1 cellular context compared by ENCODE assay signal in genomic region chr4:139457318-139457717, GRCh38.
TF ChIP-seq lines count a peak whose summit lies in the region.

No MANE protein-coding gene starts in this region.

TF ChIP-seq in SK-N-SH, 30 proteins besides CTCF, POLR2A, EP300 and RAD21 (continued from another document):
- TF ChIP-seq, protein P1, sequence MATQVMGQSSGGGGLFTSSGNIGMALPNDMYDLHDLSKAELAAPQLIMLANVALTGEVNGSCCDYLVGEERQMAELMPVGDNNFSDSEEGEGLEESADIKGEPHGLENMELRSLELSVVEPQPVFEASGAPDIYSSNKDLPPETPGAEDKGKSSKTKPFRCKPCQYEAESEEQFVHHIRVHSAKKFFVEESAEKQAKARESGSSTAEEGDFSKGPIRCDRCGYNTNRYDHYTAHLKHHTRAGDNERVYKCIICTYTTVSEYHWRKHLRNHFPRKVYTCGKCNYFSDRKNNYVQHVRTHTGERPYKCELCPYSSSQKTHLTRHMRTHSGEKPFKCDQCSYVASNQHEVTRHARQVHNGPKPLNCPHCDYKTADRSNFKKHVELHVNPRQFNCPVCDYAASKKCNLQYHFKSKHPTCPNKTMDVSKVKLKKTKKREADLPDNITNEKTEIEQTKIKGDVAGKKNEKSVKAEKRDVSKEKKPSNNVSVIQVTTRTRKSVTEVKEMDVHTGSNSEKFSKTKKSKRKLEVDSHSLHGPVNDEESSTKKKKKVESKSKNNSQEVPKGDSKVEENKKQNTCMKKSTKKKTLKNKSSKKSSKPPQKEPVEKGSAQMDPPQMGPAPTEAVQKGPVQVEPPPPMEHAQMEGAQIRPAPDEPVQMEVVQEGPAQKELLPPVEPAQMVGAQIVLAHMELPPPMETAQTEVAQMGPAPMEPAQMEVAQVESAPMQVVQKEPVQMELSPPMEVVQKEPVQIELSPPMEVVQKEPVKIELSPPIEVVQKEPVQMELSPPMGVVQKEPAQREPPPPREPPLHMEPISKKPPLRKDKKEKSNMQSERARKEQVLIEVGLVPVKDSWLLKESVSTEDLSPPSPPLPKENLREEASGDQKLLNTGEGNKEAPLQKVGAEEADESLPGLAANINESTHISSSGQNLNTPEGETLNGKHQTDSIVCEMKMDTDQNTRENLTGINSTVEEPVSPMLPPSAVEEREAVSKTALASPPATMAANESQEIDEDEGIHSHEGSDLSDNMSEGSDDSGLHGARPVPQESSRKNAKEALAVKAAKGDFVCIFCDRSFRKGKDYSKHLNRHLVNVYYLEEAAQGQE (IDR thresholded peaks at IDR 0.05; ENCODE audit: low read depth, low read length): no peak
- TF ChIP-seq NFIC (IDR thresholded peaks at IDR 0.05; ENCODE audit: borderline replicate concordance) (no peak), RXRA (IDR thresholded peaks at IDR 0.05; ENCODE audit: borderline replicate concordance, low read depth) (no peak), FOSL2 (IDR thresholded peaks at IDR 0.05; ENCODE audit: borderline replicate concordance, low read depth) (no peak), TAF1 (IDR thresholded peaks at IDR 0.05; ENCODE audit: borderline replicate concordance, low read depth, low read length) (no peak), YY1 (IDR thresholded peaks at IDR 0.05; ENCODE audit: low read depth) (no peak), FOXJ3 (CRISPR knock-in tag; IDR thresholded peaks at IDR 0.05) (no peak), GATA2 (CRISPR knock-in tag; IDR thresholded peaks at IDR 0.05) (no peak), PBX3 (IDR thresholded peaks at IDR 0.05) (no peak)
- TF ChIP-seq, protein P2, sequence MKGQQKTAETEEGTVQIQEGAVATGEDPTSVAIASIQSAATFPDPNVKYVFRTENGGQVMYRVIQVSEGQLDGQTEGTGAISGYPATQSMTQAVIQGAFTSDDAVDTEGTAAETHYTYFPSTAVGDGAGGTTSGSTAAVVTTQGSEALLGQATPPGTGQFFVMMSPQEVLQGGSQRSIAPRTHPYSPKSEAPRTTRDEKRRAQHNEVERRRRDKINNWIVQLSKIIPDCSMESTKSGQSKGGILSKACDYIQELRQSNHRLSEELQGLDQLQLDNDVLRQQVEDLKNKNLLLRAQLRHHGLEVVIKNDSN (IDR thresholded peaks at IDR 0.05; ENCODE audit: borderline replicate concordance, low read depth): no peak
